In genomic region chr6:111687652-111688051, GRCh38 we compare ENCODE assay signal across 1 cellular context.
TF ChIP-seq lines count a peak whose summit lies in the region.

No MANE protein-coding gene starts in this region.

TF ChIP-seq in WTC11, 78 proteins besides CTCF, POLR2A, EP300 and RAD21 (continued from another document):
- no peak for TF ChIP-seq E2F4 (CRISPR knock-in tag; IDR thresholded peaks at IDR 0.05; ENCODE audit: borderline replicate concordance, low read depth)
- TF ChIP-seq ELF4 (CRISPR knock-in tag; IDR thresholded peaks at IDR 0.05; ENCODE audit: low read depth), result no peak
- TF ChIP-seq ATF1 (CRISPR knock-in tag; IDR thresholded peaks at IDR 0.05), result no peak
- no peak for TF ChIP-seq ATF2 (CRISPR knock-in tag; IDR thresholded peaks at IDR 0.05; ENCODE audit: borderline replicate concordance, low read depth)
- no peak for TF ChIP-seq ZNF317 (CRISPR knock-in tag; IDR thresholded peaks at IDR 0.05; ENCODE audit: borderline replicate concordance, low read depth)
- no peak for TF ChIP-seq ZNF671 (CRISPR knock-in tag; IDR thresholded peaks at IDR 0.05)
- no peak for TF ChIP-seq IRF2 (CRISPR knock-in tag; IDR thresholded peaks at IDR 0.05; ENCODE audit: borderline replicate concordance, low read depth)
- TF ChIP-seq TEAD4 (CRISPR knock-in tag; IDR thresholded peaks at IDR 0.05), result no peak
- no peak for TF ChIP-seq PRRX2 (CRISPR knock-in tag; IDR thresholded peaks at IDR 0.05)
- TF ChIP-seq ZSCAN18 (CRISPR knock-in tag; IDR thresholded peaks at IDR 0.05), result no peak
- no peak for TF ChIP-seq RORB (CRISPR knock-in tag; IDR thresholded peaks at IDR 0.05)
- TF ChIP-seq CDX4 (CRISPR knock-in tag; IDR thresholded peaks at IDR 0.05; ENCODE audit: borderline replicate concordance), result no peak
